ENCODE assay signal across 21 cellular contexts in the genomic region with DNA sequence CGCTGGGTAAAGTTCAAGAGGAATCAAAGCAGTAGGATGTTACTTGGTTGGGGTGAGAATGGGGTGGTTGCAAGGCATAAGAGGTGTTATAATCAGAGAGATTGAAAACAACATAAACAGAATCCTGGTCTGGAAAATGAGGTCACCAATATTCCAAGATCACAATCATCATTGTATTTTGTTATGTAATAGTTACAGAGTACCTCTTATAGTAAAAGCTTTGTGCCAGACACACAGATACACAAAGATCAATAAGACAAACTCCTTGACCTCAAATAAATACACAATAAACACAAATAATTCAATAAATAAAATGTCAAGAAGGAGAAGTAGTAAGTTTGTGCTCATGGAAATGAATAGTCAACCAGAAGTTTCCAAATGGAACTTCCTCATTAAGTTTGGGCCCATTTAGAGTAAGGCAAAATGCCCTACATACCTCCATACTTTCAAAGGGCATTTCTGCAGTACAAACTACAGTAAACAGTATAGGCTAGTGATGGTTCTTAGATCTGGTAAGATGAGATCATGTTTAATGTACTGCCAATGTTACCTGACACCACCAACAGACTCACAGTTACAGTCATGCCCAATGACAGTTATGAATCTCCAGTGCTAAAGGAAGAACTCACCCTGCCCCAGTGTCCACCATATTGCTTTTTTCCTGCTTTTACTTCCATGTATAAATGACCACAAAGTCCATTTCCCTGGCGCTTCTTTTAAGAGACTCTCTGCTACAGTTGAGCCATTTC.
A peak's percentile ranks its signal among the peaks of the same experiment; 100 is the strongest.
DNase-seq lines count a peak whose midpoint lies in the region; FAIRE-seq and TF ChIP-seq lines count a peak whose summit lies in the region.
"Had no signal": no experiment of that assay in that cellular context is flagged by ENCODE, and none has a peak within 500 bp of the region (broad histone marks: within the 10 kb centered on the region; RNA-seq: fewer than 3 reads in every experiment).

No MANE protein-coding gene starts in this region.

- H3K27me3 ChIP-seq in esophagus squamous epithelium = no peaks in the 10 kb centered on the region
- H3K27me3 ChIP-seq: SJCRH30, tibial nerve had no signal

- WGBS in esophagus squamous epithelium, 2 donors = 83 to 94% methylated on average over 2 of the region's 2 CpGs

- no peak overlapping the region for H3K4me3 ChIP-seq in epithelial cell of esophagus (ENCODE audit: low read length)
- no peak overlapping the region for H3K4me3 ChIP-seq in esophagus squamous epithelium
- H3K4me3 ChIP-seq: left ventricle myocardium inferior, SJCRH30, tibial nerve had no signal

- no peaks in the 10 kb centered on the region for H3K4me1 ChIP-seq in esophagus squamous epithelium
- H3K4me1 ChIP-seq: SJCRH30, tibial nerve had no signal

- H3K27ac ChIP-seq in esophagus squamous epithelium = no peak overlapping the region
- H3K27ac ChIP-seq: C4-2B, left ventricle myocardium inferior, SJCRH30, tibial nerve had no signal

- TF ChIP-seq POLR2A in GM12892 (IDR thresholded peaks at IDR 0.05; ENCODE audit: low read depth, low read length) (no peak), esophagus squamous epithelium (IDR thresholded peaks at IDR 0.05) (no peak)

- FAIRE-seq in GM12892 (lab: Jason Lieb, UNC) = peak; percentile 53
- FAIRE-seq: islet of Langerhans had no signal

- DNase-seq in DMS153 treated with DMSO at 0.1 percent for 48 hours (lab: John Stamatoyannopoulos, UW; ENCODE audit: unreplicated experiment) = peak; percentile 36
- no peak for DNase-seq in GM12892 (ENCODE audit: insufficient read length)
- DNase-seq in NCI-H2107 treated with DMSO at 0.1 percent for 48 hours (lab: John Stamatoyannopoulos, UW; ENCODE audit: unreplicated experiment) = peak; percentile 94
- peak; percentile 10 for DNase-seq in epithelial cell of esophagus (ENCODE audit: low read depth)
- no peak for DNase-seq in esophagus squamous epithelium (lab: John Stamatoyannopoulos, UW)
- no peak for DNase-seq in NCI-H2196 treated with DMSO at 0.1 percent for 48 hours (lab: John Stamatoyannopoulos, UW; ENCODE audit: unreplicated experiment)
- no peak for DNase-seq in stimulated activated CD4-positive, alpha-beta T cell treated with anti-CD3 and anti-CD28 coated beads, Interleukin-15, amount 100 ng/mL, for 24 hours
- DNase-seq: activated CD4-positive, alpha-beta T cell treated with anti-CD3 and anti-CD28 coated beads for 48 hours; activated CD8-positive, alpha-beta memory T cell treated with anti-CD3 and anti-CD28 coated beads for 24 hours; amniotic stem cell; cerebellar nuclear complex; COR-L47; left ventricle myocardium inferior; mesenchymal stem cell; NCI-H1048; NCI-H526 treated with DMSO at 0.1 percent for 48 hours; nephron progenitor cell; SJCRH30 had no signal

- TF ChIP-seq CTCF in epithelial cell of esophagus (IDR thresholded peaks at IDR 0.05; ENCODE audit: insufficient read depth, low read depth, low read length, missing control alignments) = no peak
- TF ChIP-seq CTCF in esophagus squamous epithelium (IDR thresholded peaks at IDR 0.05) = no peak

- intact Hi-C loops in esophagus squamous epithelium (cut with DNase I) = no loop called here

- no peaks in the 10 kb centered on the region for H3K36me3 ChIP-seq in esophagus squamous epithelium
- H3K36me3 ChIP-seq: left ventricle myocardium inferior, SJCRH30, tibial nerve had no signal

- no peaks in the 10 kb centered on the region for H3K9me3 ChIP-seq in esophagus squamous epithelium
- H3K9me3 ChIP-seq: left ventricle myocardium inferior, SJCRH30 had no signal

Comparison
In these comparisons a context has a peak if more than half of its experiments do, and no peak if none do; other contexts are left out.
1. DNase-seq: peak in DMS153 treated with DMSO at 0.1 percent for 48 hours (single experiment), NCI-H2107 treated with DMSO at 0.1 percent for 48 hours (single experiment) and epithelial cell of esophagus (single experiment); none in GM12892 (single experiment), esophagus squamous epithelium (single experiment), NCI-H2196 treated with DMSO at 0.1 percent for 48 hours (single experiment) and stimulated activated CD4-positive, alpha-beta T cell treated with anti-CD3 and anti-CD28 coated beads, Interleukin-15, amount 100 ng/mL, for 24 hours (single experiment).